Comparison of ENCODE assay signal across 8 cellular contexts in genomic region chr12:92929957-92930356, GRCh38. TPM values are rescaled to one million over a fixed set of nuclear protein-coding genes. Genes with fewer than 3 reads are reported as not detected.
DNase-seq lines count a peak whose midpoint lies in the region; ATAC-seq, FAIRE-seq and TF ChIP-seq lines count a peak whose summit lies in the region.

No MANE protein-coding gene starts in this region.

- intact Hi-C loops in A673 (cut with micrococcal nuclease; ENCODE audit: unreplicated experiment), result loop anchor here (5.0 kb wide), 2 partner anchors 143 to 208 kb away; no protein-coding TSS in a partner anchor
- intact Hi-C loops in breast epithelium (cut with DNase I; ENCODE audit: low total_unique reads), result no loop called here
- intact Hi-C loops in mucosa of descending colon (cut with DNase I, micrococcal nuclease), result no loop called here

- no peak for FAIRE-seq in HTR-8/SVneo (lab: Jason Lieb, UNC)
- FAIRE-seq in RCC 7860 (lab: Jason Lieb, UNC), result no peak

- H3K4me1 ChIP-seq in A673 (ENCODE audit: insufficient read depth, low read length, poor library complexity, severe bottlenecking) (peaks cover 16% of the 10 kb centered on the region), breast epithelium (peaks cover 4 to 5% of the 10 kb centered on the region in 2 donors), mucosa of descending colon (ENCODE audit: low read depth) (peaks cover 17% of the 10 kb centered on the region)

- TF ChIP-seq CTCF in A673 (conservative IDR thresholded peaks at IDR 0.05; ENCODE audit: low read depth, low read length) (no peak), HFFc6 (IDR thresholded peaks at IDR 0.05) (no peak), breast epithelium (IDR thresholded peaks at IDR 0.05) (no peak), mucosa of descending colon (IDR thresholded peaks at IDR 0.05) (no peak)

- no peak for ATAC-seq in mucosa of descending colon

- CTCF ChIA-PET in A673 (lab: Charles Lee), result interaction anchor here (1.0 kb wide), 1 partner anchor 58 kb away, joined by 3 read pairs; no protein-coding TSS in a partner anchor

- H3K36me3 Mint-ChIP-seq in HFFc6 (ENCODE audit: low read depth), result no peaks in the 10 kb centered on the region

- no peaks in the 10 kb centered on the region for H3K9me3 Mint-ChIP-seq in HFFc6

- TSS peak; percentile 93 for BruUV-seq in A673 (replicated peaks; lab: Mats Ljungman, UMichigan)

- peak overlapping the region; percentile 96 for H3K4me3 Mint-ChIP-seq in HFFc6

- H3K36me3 ChIP-seq in A673 (ENCODE audit: insufficient read depth, low read length, poor library complexity, severe bottlenecking), result no peaks in the 10 kb centered on the region
- H3K36me3 ChIP-seq in breast epithelium, result no peaks in the 10 kb centered on the region
- no peaks in the 10 kb centered on the region for H3K36me3 ChIP-seq in mucosa of descending colon (ENCODE audit: low read depth)

- H3K27ac ChIP-seq in A673 (ENCODE audit: low read depth, low read length, poor library complexity, severe bottlenecking), result peak overlapping the region; percentile 95
- H3K27ac ChIP-seq in breast epithelium, result peak overlapping the region; percentile 98

- peaks cover 37% of the 10 kb centered on the region for H3K4me1 Mint-ChIP-seq in HFFc6 (ENCODE audit: low read depth)

- H3K9me3 ChIP-seq in A673 (ENCODE audit: low read depth, low read length, poor library complexity, severe bottlenecking) (no peaks in the 10 kb centered on the region), breast epithelium (no peaks in the 10 kb centered on the region), mucosa of descending colon (no peaks in the 10 kb centered on the region)

- POLR2A ChIA-PET in A673 (lab: Charles Lee; ENCODE audit: low non-redundant PET), result no interaction called here

- TF ChIP-seq POLR2A in breast epithelium (IDR thresholded peaks at IDR 0.05), result no peak

- H3K27me3 ChIP-seq in A673 (replicated peaks; ENCODE audit: insufficient read depth, low read depth, low read length, poor library complexity), result no peaks in the 10 kb centered on the region
- H3K27me3 ChIP-seq in breast epithelium, result no peaks in the 10 kb centered on the region

- DNase-seq in A673 (ENCODE audit: low spot score) (no peak), HFFc6 (no peak), breast epithelium (ENCODE audit: low spot score in 2 of 2) (no peak), mucosa of descending colon (no peak), HTR-8/SVneo (ENCODE audit: insufficient read length, low spot score) (no peak), germinal center (ENCODE audit: low spot score) (no peak), RCC 7860 (ENCODE audit: low spot score) (no peak)
- DNase-seq in activated effector memory CD4-positive, alpha-beta T cell treated with Interleukin-2 at 50 U/mL for 16 hours, result no peak

- H3K4me3 ChIP-seq in A673 (ENCODE audit: low read depth, low read length, poor library complexity, severe bottlenecking) (peak overlapping the region; percentile 71), breast epithelium (peak overlapping the region; percentile 88 to 89 (median 89)), mucosa of descending colon (peak overlapping the region; percentile 66)

- peaks cover 2% of the 10 kb centered on the region; the same call in 1 of the 2 replicates for H3K27me3 Mint-ChIP-seq in HFFc6 (ENCODE audit: insufficient read depth)

- peak overlapping the region; percentile 99 for H3K27ac Mint-ChIP-seq in HFFc6

RNA-seq across cellular contexts. Expression of gene EEA1, which starts 0.9 kb away (rescaled TPM):
- 33.2 and 35.7 TPM in 2 replicates for total RNA-seq in A673 (2021)
- total RNA-seq in HFFc6 (2021; fragmentation: NEBNext Ultra II Directional; extraction: Animal tissue kit (Norgen Biotek cat#: 25700)), result 10 to 100 TPM; 40.7 to 45.2 (median 44.1) TPM
- total RNA-seq in breast epithelium, result 10 to 100 TPM; 23.4 to 52.8 (median 27.2) TPM
- total RNA-seq in mucosa of descending colon, result 10 to 100 TPM; 34.2 to 35.8 (median 34.6) TPM
